19 cellular contexts compared by ENCODE assay signal in the genomic region with DNA sequence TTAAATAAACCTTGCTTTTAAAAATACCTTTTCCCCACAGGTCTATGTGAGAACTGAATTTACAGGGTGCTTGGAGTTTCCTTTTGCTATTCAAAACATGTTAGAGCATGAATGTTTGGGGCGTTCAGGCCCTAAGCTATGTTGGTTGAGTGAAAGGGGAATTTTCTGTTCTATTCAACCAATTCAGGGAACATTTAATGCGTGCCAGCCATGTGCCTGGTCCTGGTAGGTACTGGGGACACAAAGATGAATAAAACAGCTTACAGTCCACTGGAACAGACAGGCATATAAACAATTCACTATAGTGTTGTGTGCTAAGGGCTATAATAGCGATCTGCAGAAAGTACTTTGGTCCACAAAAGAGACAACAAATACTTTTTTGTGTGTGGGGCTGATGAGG.
"Had no signal": no experiment of that assay in that cellular context is flagged by ENCODE, and none has a peak within 500 bp of the region (broad histone marks: within the 10 kb centered on the region; RNA-seq: fewer than 3 reads in every experiment).

No MANE protein-coding gene starts in this region.

- H3K27me3 ChIP-seq: body of pancreas, colonic mucosa, pancreas, sigmoid colon, transverse colon, uterus had no signal

- H3K9me3 ChIP-seq: pancreas, uterus had no signal

- H3K27ac ChIP-seq: body of pancreas, colonic mucosa, pancreas, sigmoid colon, transverse colon, uterus had no signal

- H3K4me3 ChIP-seq: body of pancreas, colonic mucosa, pancreas, sigmoid colon, transverse colon, uterus had no signal

- H3K27me3 Mint-ChIP-seq: activated CD4-positive, alpha-beta memory T cell treated with anti-CD3 and anti-CD28 coated beads, Interleukin-2, amount 10 ng/mL, durations not matched to agents 7 days and 5 days; activated CD8-positive, alpha-beta memory T cell treated with anti-CD3 and anti-CD28 coated beads, Interleukin-2, amount 10 ng/mL, durations not matched to agents 7 days and 5 days; activated naive CD8-positive, alpha-beta T cell treated with anti-CD3 and anti-CD28 coated beads for 36 hours; memory B cell; naive thymus-derived CD8-positive, alpha-beta T cell had no signal

- H3K27ac Mint-ChIP-seq: activated CD4-positive, alpha-beta memory T cell treated with anti-CD3 and anti-CD28 coated beads, Interleukin-2, amount 10 ng/mL, durations not matched to agents 7 days and 5 days; activated CD8-positive, alpha-beta memory T cell treated with anti-CD3 and anti-CD28 coated beads, Interleukin-2, amount 10 ng/mL, durations not matched to agents 7 days and 5 days; activated naive CD8-positive, alpha-beta T cell treated with anti-CD3 and anti-CD28 coated beads for 36 hours; memory B cell; naive thymus-derived CD8-positive, alpha-beta T cell; WTC11 had no signal

- H3K4me3 Mint-ChIP-seq: activated CD4-positive, alpha-beta memory T cell treated with anti-CD3 and anti-CD28 coated beads, Interleukin-2, amount 10 ng/mL, durations not matched to agents 7 days and 5 days; activated CD8-positive, alpha-beta memory T cell treated with anti-CD3 and anti-CD28 coated beads, Interleukin-2, amount 10 ng/mL, durations not matched to agents 7 days and 5 days; activated naive CD8-positive, alpha-beta T cell treated with anti-CD3 and anti-CD28 coated beads for 36 hours; memory B cell; naive thymus-derived CD8-positive, alpha-beta T cell; WTC11 had no signal

- H3K9ac ChIP-seq: SK-N-SH had no signal

- H3K4me1 ChIP-seq: body of pancreas, colonic mucosa, uterus had no signal

- DNase-seq: activated CD4-positive, alpha-beta memory T cell treated with anti-CD3 and anti-CD28 coated beads, Interleukin-2, amount 10 ng/mL, durations not matched to agents 7 days and 5 days; activated CD4-positive, alpha-beta T cell treated with anti-CD3 and anti-CD28 coated beads for 4 hours; activated CD8-positive, alpha-beta memory T cell treated with anti-CD3 and anti-CD28 coated beads, Interleukin-2, amount 10 ng/mL, durations not matched to agents 7 days and 5 days; activated naive CD4-positive, alpha-beta T cell; activated naive CD8-positive, alpha-beta T cell treated with anti-CD3 and anti-CD28 coated beads for 36 hours; body of pancreas; central memory CD4-positive, alpha-beta T cell; colonic mucosa; islet precursor cell; naive thymus-derived CD8-positive, alpha-beta T cell; pancreas; sigmoid colon; SK-N-SH; stimulated activated naive CD4-positive, alpha-beta T cell; transverse colon; uterus had no signal

- ATAC-seq: activated CD8-positive, alpha-beta memory T cell treated with anti-CD3 and anti-CD28 coated beads, Interleukin-2, amount 10 ng/mL, durations not matched to agents 7 days and 5 days; body of pancreas; left lobe of liver; naive thymus-derived CD8-positive, alpha-beta T cell; pancreas; WTC11 had no signal

- H3K36me3 ChIP-seq: colonic mucosa, pancreas, sigmoid colon, transverse colon, uterus had no signal

- H3K4me2 ChIP-seq: SK-N-SH had no signal
